Comparison of ENCODE assay signal across 12 cellular contexts in the genomic region with DNA sequence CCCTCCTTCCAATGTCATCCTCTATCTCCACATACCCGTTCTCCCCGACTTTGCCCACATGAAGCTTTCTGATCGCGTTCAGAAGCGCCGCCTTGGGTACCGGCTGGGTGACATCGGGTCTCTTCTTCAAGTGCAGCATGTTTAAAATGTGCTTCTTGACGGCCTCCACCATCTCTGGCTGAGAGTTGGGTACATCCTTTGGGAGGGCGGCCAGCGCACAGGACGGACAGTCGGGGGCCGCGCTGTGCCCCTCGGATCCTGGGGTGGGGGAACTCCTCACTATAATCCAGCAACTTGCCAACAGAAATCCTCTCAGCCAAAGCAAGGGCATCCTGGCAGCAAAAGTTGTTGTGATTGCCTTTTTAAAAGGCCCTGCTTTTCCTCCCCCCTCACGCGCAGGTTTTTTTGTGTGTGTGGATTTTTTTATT. TPM values are rescaled to one million over a fixed set of nuclear protein-coding genes. Genes with fewer than 3 reads are reported as not detected.
DNase-seq lines count a peak whose midpoint lies in the region; ATAC-seq, FAIRE-seq and TF ChIP-seq lines count a peak whose summit lies in the region.
"Had no signal": no experiment of that assay in that cellular context is flagged by ENCODE, and none has a peak within 500 bp of the region (broad histone marks: within the 10 kb centered on the region; RNA-seq: fewer than 3 reads in every experiment).

No MANE protein-coding gene starts in this region.

- H3K9ac ChIP-seq in endothelial cell of umbilical vein (replicated peaks; ENCODE audit: extremely low read depth, insufficient read depth, low read length), result peak overlapping the region; percentile 97

- H3K4me1 Mint-ChIP-seq in naive B cell, result peaks cover 26 to 39% (median 28%) of the 10 kb centered on the region in 3 donors
- H3K4me1 Mint-ChIP-seq in activated T-cell treated with anti-CD3 and anti-CD28 coated beads, Interleukin-2, amount 50 U/mL, for 4 hours (ENCODE audit: low read depth), result peaks cover 10% of the 10 kb centered on the region

- CTCF ChIA-PET in endothelial cell of umbilical vein (lab: Charles Lee), result interaction anchor here (0.6 to 2.3 kb wide), 7 partner anchors 11 to 1467 kb away, joined by 3 to 13 read pairs (median 3); no protein-coding TSS in a partner anchor

- H3K4me3 ChIP-seq in heart right ventricle (peak overlapping the region in 9 of 10 donors; percentile 15 to 64 (median 56)), endothelial cell of umbilical vein (replicated peaks in 1 of 3; ENCODE audit: insufficient read depth in 1 of 3, low read depth in 1 of 3, low read length in 3 of 3) (peak overlapping the region; percentile 43 to 94 (median 57)), upper lobe of left lung (peak overlapping the region in 3 of 4 donors; percentile 15 to 37 (median 26))

- no peaks in the 10 kb centered on the region for H4K20me1 ChIP-seq in endothelial cell of umbilical vein (replicated peaks; ENCODE audit: control insufficient read depth, extremely low read depth, insufficient read depth, low read length)

- H3K27me3 ChIP-seq in heart right ventricle, result peaks cover 0 to 20% (median 0%) of the 10 kb centered on the region in 7 donors
- no peaks in the 10 kb centered on the region for H3K27me3 ChIP-seq in endothelial cell of umbilical vein (ENCODE audit: control insufficient read depth in 2 of 2, insufficient read depth in 2 of 2, low read length in 2 of 2)
- no peaks in the 10 kb centered on the region for H3K27me3 ChIP-seq in upper lobe of left lung

- WGBS in heart right ventricle, 2 donors, result 6 to 13% methylated on average over 18 of the region's 18 CpGs
- 2 to 3% methylated on average over 15 to 18 of the region's 18 CpGs for WGBS in upper lobe of left lung, 2 donors

- dilution Hi-C loops in endothelial cell of umbilical vein (cut with MboI; ENCODE audit: extremely low pct_ligation_motif_present, low sequenced_read_pairs), result no loop called here

- TF ChIP-seq POLR2A in endothelial cell of umbilical vein (IDR thresholded peaks at IDR 0.05; ENCODE audit: low read depth, low read length) (no peak), upper lobe of left lung (IDR thresholded peaks at IDR 0.05) (no peak)

- peak; percentile 53 for FAIRE-seq in endothelial cell of umbilical vein (lab: Jason Lieb, UNC)
- FAIRE-seq: GM18507 had no signal

- no peak for TF ChIP-seq EP300 in upper lobe of left lung (IDR thresholded peaks at IDR 0.05)

- H3K36me3 Mint-ChIP-seq in naive B cell, result no peaks in the 10 kb centered on the region
- H3K36me3 Mint-ChIP-seq in activated T-cell treated with anti-CD3 and anti-CD28 coated beads, Interleukin-2, amount 50 U/mL, for 4 hours (ENCODE audit: insufficient read depth), result no peaks in the 10 kb centered on the region
- H3K36me3 Mint-ChIP-seq: CD4-positive, alpha-beta memory T cell had no signal

- H3K79me2 ChIP-seq in endothelial cell of umbilical vein (ENCODE audit: control insufficient read depth, insufficient read depth, low read length), result peaks cover 48% of the 10 kb centered on the region

- H3K9me3 ChIP-seq in heart right ventricle, result no peaks in the 10 kb centered on the region
- no peaks in the 10 kb centered on the region for H3K9me3 ChIP-seq in endothelial cell of umbilical vein (replicated peaks; ENCODE audit: control insufficient read depth, insufficient read depth, low read length)
- no peaks in the 10 kb centered on the region for H3K9me3 ChIP-seq in upper lobe of left lung

- H3K9me1 ChIP-seq in endothelial cell of umbilical vein (replicated peaks; ENCODE audit: control insufficient read depth, extremely low read depth, insufficient read depth, low read length), result no peaks in the 10 kb centered on the region

- no peak for DNase-seq in heart right ventricle
- no peak for DNase-seq in Right ventricle myocardium superior
- DNase-seq in endothelial cell of umbilical vein (ENCODE audit: low read depth, low spot score), result peak; percentile 59
- no peak for DNase-seq in naive B cell
- DNase-seq in upper lobe of left lung, result peak in 1 of 2 donors; percentile 71
- DNase-seq in SW 1271 (lab: John Stamatoyannopoulos, UW), result no peak
- no peak for DNase-seq in activated T-cell treated with anti-CD3 and anti-CD28 coated beads, Interleukin-2, amount 50 U/mL, for 4 hours
- DNase-seq: CD4-positive, alpha-beta memory T cell; foreskin melanocyte; RPMI8226 had no signal

- no peak for TF ChIP-seq CTCF in heart right ventricle (IDR thresholded peaks at IDR 0.05)
- no peak for TF ChIP-seq CTCF in endothelial cell of umbilical vein (IDR thresholded peaks at IDR 0.05; ENCODE audit: extremely low read depth in 1 of 2, insufficient read depth in 1 of 2, low read depth in 1 of 2, low read length in 2 of 2)
- no peak for TF ChIP-seq CTCF in upper lobe of left lung (IDR thresholded peaks at IDR 0.05)

- no peaks in the 10 kb centered on the region for H3K9me3 Mint-ChIP-seq in naive B cell
- no peaks in the 10 kb centered on the region for H3K9me3 Mint-ChIP-seq in activated T-cell treated with anti-CD3 and anti-CD28 coated beads, Interleukin-2, amount 50 U/mL, for 4 hours

- no peaks in the 10 kb centered on the region for H3K36me3 ChIP-seq in heart right ventricle
- no peaks in the 10 kb centered on the region for H3K36me3 ChIP-seq in endothelial cell of umbilical vein (ENCODE audit: control insufficient read depth in 2 of 2, extremely low read depth in 1 of 2, insufficient read depth in 2 of 2, low read length in 2 of 2)
- no peaks in the 10 kb centered on the region for H3K36me3 ChIP-seq in upper lobe of left lung

- H3K27ac Mint-ChIP-seq in naive B cell, result peak overlapping the region in 4 of 6 donors; percentile 11 to 87 (median 58)
- H3K27ac Mint-ChIP-seq: CD4-positive, alpha-beta memory T cell had no signal

- peak overlapping the region in 7 of 10 donors; percentile 45 to 88 (median 82) for H3K27ac ChIP-seq in heart right ventricle
- peak overlapping the region; percentile 98 for H3K27ac ChIP-seq in endothelial cell of umbilical vein (ENCODE audit: insufficient read depth, low read depth, low read length)
- peak overlapping the region in 2 of 4 donors; percentile 8 to 71 for H3K27ac ChIP-seq in upper lobe of left lung

- peaks cover 40 to 64% (median 55%) of the 10 kb centered on the region in 3 donors for H3K27me3 Mint-ChIP-seq in naive B cell
- H3K27me3 Mint-ChIP-seq in activated T-cell treated with anti-CD3 and anti-CD28 coated beads, Interleukin-2, amount 50 U/mL, for 4 hours (ENCODE audit: low read depth), result peaks cover 41% of the 10 kb centered on the region

- H2AFZ ChIP-seq in endothelial cell of umbilical vein (ENCODE audit: low read depth, low read length), result peak overlapping the region; percentile 60

- intact Hi-C loops in heart right ventricle (cut with DNase I), result loop anchor here in 4 of 10 donors (5.0 to 10.0 kb wide), 5 partner anchors 648 to 1375 kb away; no protein-coding TSS in a partner anchor
- intact Hi-C loops in Right ventricle myocardium superior (cut with DNase I), result no loop called here
- intact Hi-C loops in endothelial cell of umbilical vein (cut with micrococcal nuclease), result loop anchor here (10.0 kb wide), 2 partner anchors 1565 to 1755 kb away; a partner anchor contains a TSS

- POLR2A ChIA-PET in endothelial cell of umbilical vein (lab: Charles Lee), result no interaction called here

- no TSS peak for BruUV-seq in endothelial cell of umbilical vein (replicated peaks; lab: Mats Ljungman, UMichigan)

- H3K4me2 ChIP-seq in endothelial cell of umbilical vein (ENCODE audit: insufficient read depth, low read length), result peak overlapping the region; percentile 83

- ATAC-seq in heart right ventricle (no peak), Right ventricle myocardium superior (ENCODE audit: poor library complexity) (no peak), naive B cell (ENCODE audit: low read depth in 2 of 2) (peak in 1 of 2 donors; percentile 28), upper lobe of left lung (ENCODE audit: low FRiP score in 2 of 2) (no peak), HG03045 (IDR thresholded peaks at IDR 0.05; ENCODE audit: unreplicated experiment) (no peak)
- ATAC-seq in activated T-cell treated with anti-CD3 and anti-CD28 coated beads, Interleukin-2, amount 50 U/mL, for 4 hours, result no peak

- peak overlapping the region; percentile 25 to 89 (median 77) for H3K4me3 Mint-ChIP-seq in naive B cell
- no peak overlapping the region for H3K4me3 Mint-ChIP-seq in activated T-cell treated with anti-CD3 and anti-CD28 coated beads, Interleukin-2, amount 50 U/mL, for 4 hours

- H3K4me1 ChIP-seq in heart right ventricle (peaks cover 0 to 26% (median 6%) of the 10 kb centered on the region in 9 donors), endothelial cell of umbilical vein (ENCODE audit: control insufficient read depth, extremely low read depth, insufficient read depth, low read length) (peaks cover 45% of the 10 kb centered on the region), upper lobe of left lung (peaks cover 0 to 14% (median 10%) of the 10 kb centered on the region in 4 donors)

TF ChIP-seq in endothelial cell of umbilical vein, 7 proteins besides CTCF, POLR2A, EP300 and RAD21 (continues in another document):
- TF ChIP-seq JUN (IDR thresholded peaks at IDR 0.05; ENCODE audit: borderline replicate concordance, insufficient read depth, insufficient read length, low read depth), result no peak
- no peak for TF ChIP-seq MYC (IDR thresholded peaks at IDR 0.05; ENCODE audit: low read depth, low read length)
- TF ChIP-seq POLR2AphosphoS5 (IDR thresholded peaks at IDR 0.05; ENCODE audit: insufficient read depth, low read depth, low read length), result no peak
- TF ChIP-seq EZH2 (IDR thresholded peaks at IDR 0.05; ENCODE audit: borderline replicate concordance, low read depth, low read length, severe bottlenecking), result no peak
- TF ChIP-seq, protein P1, sequence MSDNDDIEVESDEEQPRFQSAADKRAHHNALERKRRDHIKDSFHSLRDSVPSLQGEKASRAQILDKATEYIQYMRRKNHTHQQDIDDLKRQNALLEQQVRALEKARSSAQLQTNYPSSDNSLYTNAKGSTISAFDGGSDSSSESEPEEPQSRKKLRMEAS (IDR thresholded peaks at IDR 0.05; ENCODE audit: insufficient read depth, insufficient read length), result no peak

RNA-seq across cellular contexts. Expression of a gene that starts 2.8 kb away (rescaled TPM):
- total RNA-seq in heart right ventricle (10 to 100 TPM in 1 of 10 donors, 1 to 10 TPM in 8, under 1 TPM in 1; 0.51 to 26.1 (median 4.4) TPM), Right ventricle myocardium superior (1.9 TPM), endothelial cell of umbilical vein (23.2 and 32.3 TPM in 2 replicates), upper lobe of left lung (10 to 100 TPM in 4 of 6 donors, 1 to 10 TPM in 2; 2.1 to 76.5 (median 42.4) TPM)
- polyA plus RNA-seq in heart right ventricle (1 to 10 TPM in 1 of 2 donors, under 1 TPM in 1; 0.41 to 2.7 TPM), endothelial cell of umbilical vein (21.4 and 22.9 TPM in 2 replicates), naive B cell (ENCODE audit: low read depth in 6 of 6) (not detected)
- 19.5 and 20.3 TPM in 2 replicates for polyA plus RNA-seq in endothelial cell of umbilical vein (2011; cell fraction: cytosol; rRNA removed)
- polyA plus RNA-seq in endothelial cell of umbilical vein (2011; cell fraction: nucleus; rRNA removed), result 46.6 and 47.7 TPM in 2 replicates
- polyA plus RNA-seq in endothelial cell of umbilical vein (2012), result 36.2 and 75.7 TPM in 2 replicates
- 104 and 126 TPM in 2 replicates for polyA minus RNA-seq in endothelial cell of umbilical vein
- polyA minus RNA-seq in endothelial cell of umbilical vein (2011; cell fraction: cytosol; rRNA and poly(A)+ RNA removed), result not detected
- polyA minus RNA-seq in endothelial cell of umbilical vein (2011; cell fraction: nucleus; rRNA and poly(A)+ RNA removed), result 69.5 and 79.6 TPM in 2 replicates
- under 1 TPM; 0.18 to 0.38 (median 0.28) TPM for total RNA-seq in activated T-cell treated with anti-CD3 and anti-CD28 coated beads, Interleukin-2, amount 50 U/mL, for 4 hours
- polyA plus RNA-seq: CD4-positive, alpha-beta memory T cell had no signal
